ENCODE assay signal across 8 cellular contexts in genomic region chr2:152222975-152223638, GRCh38. TPM values are rescaled to one million over a fixed set of nuclear protein-coding genes. Genes with fewer than 3 reads are reported as not detected.
A peak's percentile ranks its signal among the peaks of the same experiment; 100 is the strongest.
DNase-seq lines count a peak whose midpoint lies in the region; ATAC-seq, FAIRE-seq and TF ChIP-seq lines count a peak whose summit lies in the region.

No MANE protein-coding gene starts in this region.

- no peaks in the 10 kb centered on the region for H3K36me3 Mint-ChIP-seq in activated CD4-positive, alpha-beta T cell treated with anti-CD3 and anti-CD28 coated beads, Interleukin-2, amount 10 ng/mL, durations not matched to agents 7 days and 5 days (ENCODE audit: low read depth)
- no peaks in the 10 kb centered on the region for H3K36me3 Mint-ChIP-seq in effector memory CD8-positive, alpha-beta T cell (ENCODE audit: insufficient read depth)

- no peaks in the 10 kb centered on the region for H3K4me1 Mint-ChIP-seq in activated CD4-positive, alpha-beta T cell treated with anti-CD3 and anti-CD28 coated beads, Interleukin-2, amount 10 ng/mL, durations not matched to agents 7 days and 5 days
- no peaks in the 10 kb centered on the region for H3K4me1 Mint-ChIP-seq in effector memory CD8-positive, alpha-beta T cell (ENCODE audit: low read depth in 2 of 2)

- H3K9me3 ChIP-seq in kidney (ENCODE audit: control insufficient read depth in 1 of 2, low read length in 2 of 2) = no peaks in the 10 kb centered on the region
- no peaks in the 10 kb centered on the region for H3K9me3 ChIP-seq in aorta (ENCODE audit: control insufficient read depth, low read length)

- H3K27ac Mint-ChIP-seq in activated CD4-positive, alpha-beta T cell treated with anti-CD3 and anti-CD28 coated beads, Interleukin-2, amount 10 ng/mL, durations not matched to agents 7 days and 5 days = no peak overlapping the region
- no peak overlapping the region for H3K27ac Mint-ChIP-seq in effector memory CD8-positive, alpha-beta T cell

- H3K9ac ChIP-seq in kidney (ENCODE audit: low read length in 2 of 2) = no peak overlapping the region

- H3K4me1 ChIP-seq in kidney (ENCODE audit: control insufficient read depth in 1 of 2, insufficient read depth in 1 of 2, low read depth in 1 of 2, low read length in 2 of 2) = peaks cover 0 to 2% of the 10 kb centered on the region in 2 donors
- H3K4me1 ChIP-seq in aorta (ENCODE audit: control insufficient read depth in 1 of 2, insufficient read depth in 2 of 2, low read length in 2 of 2) = peaks cover 5 to 6% of the 10 kb centered on the region in 2 donors

- H3K27ac ChIP-seq in VCaP (peak overlapping the region; percentile 49), kidney (ENCODE audit: low read depth in 2 of 2, low read length in 2 of 2) (no peak overlapping the region), aorta (ENCODE audit: low read depth in 1 of 2, low read length in 2 of 2) (no peak overlapping the region)

- POLR2A ChIA-PET in activated CD4-positive, alpha-beta T cell treated with anti-CD3 and anti-CD28 coated beads, Interleukin-2, amount 10 ng/mL, durations not matched to agents 7 days and 5 days (lab: Charles Lee) = no interaction called here

- H3K27me3 ChIP-seq in aorta (ENCODE audit: control insufficient read depth in 1 of 2, insufficient read depth in 2 of 2, low read length in 1 of 2) = no peaks in the 10 kb centered on the region

- WGBS in aorta, 2 donors = 30% methylated on average over 7 of the region's 7 CpGs

- peak; percentile 83 for FAIRE-seq in kidney (lab: Jason Lieb, UNC)

- no peak overlapping the region for H3K4me3 ChIP-seq in kidney (ENCODE audit: low read length in 2 of 2)
- no peak overlapping the region for H3K4me3 ChIP-seq in aorta (ENCODE audit: low read length in 2 of 2)

- peaks cover 18% of the 10 kb centered on the region for H3K27me3 Mint-ChIP-seq in activated CD4-positive, alpha-beta T cell treated with anti-CD3 and anti-CD28 coated beads, Interleukin-2, amount 10 ng/mL, durations not matched to agents 7 days and 5 days
- peaks cover 24 to 25% of the 10 kb centered on the region in 2 donors for H3K27me3 Mint-ChIP-seq in effector memory CD8-positive, alpha-beta T cell

- DNase-seq in Right ventricle myocardium inferior (ENCODE audit: missing footprints) (peak; percentile 69), cardiac septum (ENCODE audit: low spot score) (no peak), kidney (no peak), aorta (peak in 1 of 2 donors; percentile 72)
- no peak for DNase-seq in activated CD4-positive, alpha-beta T cell treated with anti-CD3 and anti-CD28 coated beads, Interleukin-2, amount 10 ng/mL, durations not matched to agents 7 days and 5 days
- no peak for DNase-seq in effector memory CD8-positive, alpha-beta T cell

- intact Hi-C loops in Right ventricle myocardium inferior (cut with DNase I) (no loop called here), cardiac septum (cut with DNase I) (loop anchor here (5.0 kb wide), 1 partner anchor 114 kb away; the partner anchor contains the start of gene FMNL2), kidney (cut with DNase I) (no loop called here), aorta (cut with DNase I) (loop anchor here in 1 of 2 donors (10.0 kb wide), 1 partner anchor 182 kb away; no protein-coding TSS in a partner anchor)

- H3K9me3 Mint-ChIP-seq in activated CD4-positive, alpha-beta T cell treated with anti-CD3 and anti-CD28 coated beads, Interleukin-2, amount 10 ng/mL, durations not matched to agents 7 days and 5 days = no peaks in the 10 kb centered on the region
- no peaks in the 10 kb centered on the region for H3K9me3 Mint-ChIP-seq in effector memory CD8-positive, alpha-beta T cell

- H3K4me3 Mint-ChIP-seq in activated CD4-positive, alpha-beta T cell treated with anti-CD3 and anti-CD28 coated beads, Interleukin-2, amount 10 ng/mL, durations not matched to agents 7 days and 5 days = no peak overlapping the region
- no peak overlapping the region for H3K4me3 Mint-ChIP-seq in effector memory CD8-positive, alpha-beta T cell

- H3K36me3 ChIP-seq in kidney (ENCODE audit: control insufficient read depth in 1 of 2, insufficient read depth in 2 of 2, low read length in 2 of 2) = no peaks in the 10 kb centered on the region
- H3K36me3 ChIP-seq in aorta (ENCODE audit: control insufficient read depth in 1 of 2, insufficient read depth in 2 of 2, low read length in 1 of 2) = no peaks in the 10 kb centered on the region

- TF ChIP-seq CTCF in VCaP (conservative IDR thresholded peaks at IDR 0.05) (no peak), kidney (IDR thresholded peaks at IDR 0.05; ENCODE audit: borderline replicate concordance, extremely low read depth, insufficient read depth) (no peak)

- ATAC-seq in Right ventricle myocardium inferior = peak; percentile 60
- ATAC-seq in aorta (ENCODE audit: low FRiP score) = peak; percentile 67
- no peak for ATAC-seq in effector memory CD8-positive, alpha-beta T cell (replicated peaks)
- ATAC-seq in HG02759 (IDR thresholded peaks at IDR 0.05; ENCODE audit: unreplicated experiment) = no peak

- CTCF ChIA-PET in activated CD4-positive, alpha-beta T cell treated with anti-CD3 and anti-CD28 coated beads, Interleukin-2, amount 10 ng/mL, durations not matched to agents 7 days and 5 days (lab: Charles Lee) = no interaction called here

RNA-seq across cellular contexts. Expression of gene STAM2, which starts 47.5 kb away (rescaled TPM):
- total RNA-seq in Right ventricle myocardium inferior = 27.0 TPM
- total RNA-seq in cardiac septum = 28.9 TPM
- 41.1 TPM for total RNA-seq in kidney
- polyA plus RNA-seq in kidney (ENCODE audit: insufficient read depth, low read depth, low replicate concordance) = 12.5 TPM
- 10 to 100 TPM; 46.2 to 46.8 TPM for total RNA-seq in aorta
- 10 to 100 TPM; 10.3 to 15.3 TPM for polyA plus RNA-seq in aorta
- 10 to 100 TPM; 16.5 to 20.1 TPM for total RNA-seq in activated CD4-positive, alpha-beta T cell treated with anti-CD3 and anti-CD28 coated beads, Interleukin-2, amount 10 ng/mL, durations not matched to agents 7 days and 5 days

Comparison
In these comparisons a context has a peak if more than half of its experiments do, and no peak if none do; other contexts are left out.
1. ATAC-seq: peak in Right ventricle myocardium inferior (single experiment) and aorta (single experiment); none in effector memory CD8-positive, alpha-beta T cell (single experiment) and HG02759 (single experiment).